1 cellular context compared by ENCODE assay signal in genomic region chr5:149456597-149457392, GRCh38.
A peak's percentile ranks its signal among the peaks of the same experiment; 100 is the strongest.
TF ChIP-seq lines count a peak whose summit lies in the region.

No MANE protein-coding gene starts in this region.

TF ChIP-seq in HepG2, 621 proteins besides CTCF, POLR2A, EP300 and RAD21 (continued from another document):
- TF ChIP-seq ZBTB2 (CRISPR knock-in tag; IDR thresholded peaks at IDR 0.05; ENCODE audit: low read depth) (no peak), ZBTB10 (CRISPR knock-in tag; IDR thresholded peaks at IDR 0.05; ENCODE audit: borderline replicate concordance) (no peak), ZBTB38 (CRISPR knock-in tag; IDR thresholded peaks at IDR 0.05) (no peak), SIN3B (IDR thresholded peaks at IDR 0.05; ENCODE audit: low read length) (no peak), MED1 (CRISPR knock-in tag; IDR thresholded peaks at IDR 0.05) (no peak), HNRNPK (IDR thresholded peaks at IDR 0.05; ENCODE audit: low read depth, low read length, poor library complexity, severe bottlenecking) (no peak), ZSCAN29 (CRISPR knock-in tag; conservative IDR thresholded peaks at IDR 0.05) (no peak), ZNF549 (CRISPR knock-in tag; IDR thresholded peaks at IDR 0.05) (no peak), ZNF382 (CRISPR knock-in tag; IDR thresholded peaks at IDR 0.05; ENCODE audit: borderline replicate concordance) (no peak), ZFP37 (CRISPR knock-in tag; IDR thresholded peaks at IDR 0.05; ENCODE audit: borderline replicate concordance) (no peak), MAFG (CRISPR knock-in tag; IDR thresholded peaks at IDR 0.05) (no peak), ZNF18 (CRISPR knock-in tag; IDR thresholded peaks at IDR 0.05; ENCODE audit: insufficient replicate concordance) (no peak), ZNF776 (CRISPR knock-in tag; IDR thresholded peaks at IDR 0.05) (no peak), ZMYM3 (CRISPR knock-in tag; IDR thresholded peaks at IDR 0.05) (0 out of 2 replicates have a peak, but pooled peaks have one; percentile 19), ZSCAN25 (CRISPR knock-in tag; IDR thresholded peaks at IDR 0.05) (no peak), ZNF569 (CRISPR knock-in tag; IDR thresholded peaks at IDR 0.05; ENCODE audit: borderline replicate concordance) (no peak), TFAP4 (IDR thresholded peaks at IDR 0.05; ENCODE audit: borderline replicate concordance, low read depth) (peak; percentile 44; the same call in 1 of the 2 replicates), STAT6 (CRISPR knock-in tag; IDR thresholded peaks at IDR 0.05; ENCODE audit: borderline replicate concordance) (no peak), KLF13 (CRISPR knock-in tag; IDR thresholded peaks at IDR 0.05) (no peak), HBP1 (CRISPR knock-in tag; IDR thresholded peaks at IDR 0.05; ENCODE audit: low read depth) (no peak), DNMT3B (CRISPR knock-in tag; conservative IDR thresholded peaks at IDR 0.05) (no peak), ZNF292 (CRISPR knock-in tag; IDR thresholded peaks at IDR 0.05; ENCODE audit: borderline replicate concordance, low read depth) (0 out of 2 replicates have a peak, but pooled peaks have one; percentile 38), ZNF720 (CRISPR knock-in tag; IDR thresholded peaks at IDR 0.05) (no peak), ZNF770 (CRISPR knock-in tag; IDR thresholded peaks at IDR 0.05) (peak; percentile 86), ZBTB40 (IDR thresholded peaks at IDR 0.05) (no peak), ZBTB40 (CRISPR knock-in tag; IDR thresholded peaks at IDR 0.05) (no peak), IRF2 (CRISPR knock-in tag; IDR thresholded peaks at IDR 0.05) (no peak)
